6 cellular contexts compared by ENCODE assay signal in genomic region chr22:50199836-50200332, GRCh38. TPM values are rescaled to one million over a fixed set of nuclear protein-coding genes. Genes with fewer than 3 reads are reported as not detected.
DNase-seq lines count a peak whose midpoint lies in the region; ATAC-seq and TF ChIP-seq lines count a peak whose summit lies in the region.

No MANE protein-coding gene starts in this region.

- peaks cover 35% of the 10 kb centered on the region for H3K36me3 Mint-ChIP-seq in activated B cell treated with CpG ODN at 0.5 μM for 24 hours (ENCODE audit: low read depth)

- H3K27me3 ChIP-seq in left lung = no peaks in the 10 kb centered on the region

- TF ChIP-seq CTCF in activated B cell treated with CpG ODN at 0.5 μM for 24 hours (IDR thresholded peaks at IDR 0.05) (no peak), left lung (IDR thresholded peaks at IDR 0.05) (no peak)

- H3K9me3 Mint-ChIP-seq in activated B cell treated with CpG ODN at 0.5 μM for 24 hours = no peaks in the 10 kb centered on the region

- H3K27me3 Mint-ChIP-seq in activated B cell treated with CpG ODN at 0.5 μM for 24 hours = no peaks in the 10 kb centered on the region

- H3K4me1 ChIP-seq in left lung = peaks cover 8 to 47% of the 10 kb centered on the region in 2 donors

- peak overlapping the region; percentile 75 for H3K4me3 Mint-ChIP-seq in activated B cell treated with CpG ODN at 0.5 μM for 24 hours

- H3K27ac ChIP-seq in left lung = peak overlapping the region in 1 of 2 donors; percentile 80

- intact Hi-C loops in activated B cell treated with CpG ODN at 0.5 μM for 24 hours (cut with micrococcal nuclease) = loop anchor here (1.0 to 10.0 kb wide), 5 partner anchors 9 to 345 kb away; partner anchors contain the start of genes IL17REL, TRABD and ZBED4
- intact Hi-C loops in left lung (cut with DNase I) = no loop called here

- CTCF ChIA-PET in activated B cell treated with CpG ODN at 0.5 μM for 24 hours (lab: Charles Lee) = no interaction called here

- peaks cover 0 to 45% of the 10 kb centered on the region in 2 donors for H3K36me3 ChIP-seq in left lung

- ATAC-seq in activated B cell treated with CpG ODN at 0.5 μM for 24 hours (ENCODE audit: low read depth) (no peak), left lung (peak; percentile 6), GM18868 (IDR thresholded peaks at IDR 0.05; ENCODE audit: unreplicated experiment) (no peak), HG02884 (IDR thresholded peaks at IDR 0.05; ENCODE audit: unreplicated experiment) (no peak)

- no peak for DNase-seq in activated B cell treated with CpG ODN at 0.5 μM for 24 hours
- DNase-seq in left lung = no peak
- no peak for DNase-seq in NCI-H2081 treated with DMSO at 0.1 percent for 48 hours (lab: John Stamatoyannopoulos, UW)

- no peaks in the 10 kb centered on the region for H3K9me3 ChIP-seq in left lung

- POLR2A ChIA-PET in activated B cell treated with CpG ODN at 0.5 μM for 24 hours (lab: Charles Lee) = interaction anchor here (0.8 to 4.9 kb wide), 4 partner anchors 8 to 308 kb away, joined by 3 to 72 read pairs (median 5); partner anchors contain the start of genes LMF2 and NCAPH2

- H3K4me3 ChIP-seq in left lung = peak overlapping the region; percentile 75 to 82

- peaks cover 31% of the 10 kb centered on the region for H3K4me1 Mint-ChIP-seq in activated B cell treated with CpG ODN at 0.5 μM for 24 hours

- peak; percentile 24 for TF ChIP-seq POLR2A in GM19193 (IDR thresholded peaks at IDR 0.05; ENCODE audit: extremely low read depth, insufficient read depth, insufficient read length)

- peak overlapping the region; percentile 18 for H3K27ac Mint-ChIP-seq in activated B cell treated with CpG ODN at 0.5 μM for 24 hours

RNA-seq across cellular contexts. Expression of gene SELENOO, which starts 0.9 kb away (rescaled TPM):
- 33.9 and 39.0 TPM in 2 replicates for total RNA-seq in activated B cell treated with CpG ODN at 0.5 μM for 24 hours
- total RNA-seq in left lung = 10 to 100 TPM; 19.5 to 22.0 TPM

RNA-seq across cellular contexts. Expression of gene TRABD, which starts 14.2 kb away (rescaled TPM):
- total RNA-seq in activated B cell treated with CpG ODN at 0.5 μM for 24 hours = 80.6 and 86.4 TPM in 2 replicates
- 10 to 100 TPM; 37.5 to 54.2 TPM for total RNA-seq in left lung

RNA-seq across cellular contexts. Expression of gene PANX2, which starts 29.4 kb away (rescaled TPM):
- total RNA-seq in activated B cell treated with CpG ODN at 0.5 μM for 24 hours = 0.27 and 0.44 TPM in 2 replicates
- 1 to 10 TPM; 2.1 to 4.6 TPM for total RNA-seq in left lung

RNA-seq across cellular contexts. Expression of gene TUBGCP6, which starts 44.9 kb away (rescaled TPM):
- 87.5 and 103 TPM in 2 replicates for total RNA-seq in activated B cell treated with CpG ODN at 0.5 μM for 24 hours
- total RNA-seq in left lung = 10 to 100 TPM; 40.8 to 41.3 TPM

RNA-seq across cellular contexts. Expression of gene HDAC10, which starts 51.2 kb away (rescaled TPM):
- total RNA-seq in activated B cell treated with CpG ODN at 0.5 μM for 24 hours = 65.0 and 68.2 TPM in 2 replicates
- 10 to 100 TPM; 39.1 to 42.2 TPM for total RNA-seq in left lung
